ENCODE assay signal across 11 cellular contexts in the genomic region with DNA sequence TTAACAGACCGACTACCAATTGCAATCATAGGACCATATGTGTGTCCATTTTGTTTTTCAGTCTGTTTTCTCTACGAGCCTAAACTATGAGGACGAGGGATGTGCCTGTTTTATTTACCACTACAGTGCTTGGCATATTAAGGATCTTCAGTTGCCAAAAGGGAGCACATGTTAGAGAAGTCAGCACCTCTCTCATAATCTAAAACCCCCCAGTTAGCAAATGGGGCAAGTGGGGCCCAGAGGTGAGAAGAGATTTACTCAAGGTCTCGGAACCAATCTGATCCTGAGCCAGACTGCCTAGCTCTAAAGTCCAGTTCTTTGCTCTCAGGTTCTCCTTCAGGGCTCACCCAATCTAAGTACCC. TPM values are rescaled to one million over a fixed set of nuclear protein-coding genes. Genes with fewer than 3 reads are reported as not detected.
DNase-seq lines count a peak whose midpoint lies in the region; ATAC-seq, FAIRE-seq and TF ChIP-seq lines count a peak whose summit lies in the region.
"Had no signal": no experiment of that assay in that cellular context is flagged by ENCODE, and none has a peak within 500 bp of the region (broad histone marks: within the 10 kb centered on the region; RNA-seq: fewer than 3 reads in every experiment).

No MANE protein-coding gene starts in this region.

- no peak overlapping the region for H3K4me2 ChIP-seq in GM23248 (ENCODE audit: unreplicated experiment)

- CTCF ChIA-PET in HEK293 (lab: Yijun Ruan, JAX), result no interaction called here

- no peaks in the 10 kb centered on the region for H3K9me2 ChIP-seq in GM23248 (ENCODE audit: insufficient read depth)

- no peak for ATAC-seq in GM21515 (IDR thresholded peaks at IDR 0.05; ENCODE audit: unreplicated experiment)

- DNase-seq in CD14-positive monocyte (ENCODE audit: low spot score) (no peak), bronchial epithelial cell (ENCODE audit: low read depth) (no peak), neural crest cell (ENCODE audit: low read depth, low spot score) (no peak), GM23248 (no peak), DMS114 treated with DMSO at 0.1 percent for 48 hours (lab: John Stamatoyannopoulos, UW; ENCODE audit: unreplicated experiment) (no peak), small intestine (no peak)
- DNase-seq: NCI-H1694 treated with DMSO at 0.1 percent for 48 hours had no signal

- H3K4me3 ChIP-seq in HEK293 (ENCODE audit: low read depth, low read length), result no peak overlapping the region
- no peak overlapping the region for H3K4me3 ChIP-seq in bronchial epithelial cell (ENCODE audit: low read depth, low read length)
- H3K4me3 ChIP-seq in GM23248, result no peak overlapping the region
- no peak overlapping the region for H3K4me3 ChIP-seq in small intestine (ENCODE audit: low read depth in 1 of 2, low read length in 2 of 2)

- FAIRE-seq in bronchial epithelial cell (lab: Jason Lieb, UNC), result peak; percentile 62
- no peak for FAIRE-seq in small intestine (lab: Jason Lieb, UNC)

- H3K4me3 Mint-ChIP-seq in CD14-positive monocyte, result peak overlapping the region; percentile 76 to 93
- peak overlapping the region; percentile 83 for H3K4me3 Mint-ChIP-seq in neural crest cell

- peaks cover 8% of the 10 kb centered on the region for H3F3A ChIP-seq in GM23248 (ENCODE audit: insufficient read depth)

- H4K20me1 ChIP-seq in GM23248 (ENCODE audit: insufficient read depth), result no peaks in the 10 kb centered on the region

- 46 to 50% methylated on average over 4 of the region's 4 CpGs for WGBS in GM23248 (ENCODE audit: low coverage in 1 of 2, low lambda C conversion rate in 2 of 2, missing lambda C conversion rate in 2 of 2), 2 experiments
- 67 to 73% (median 71%) methylated on average over 4 of the region's 4 CpGs for WGBS in small intestine, 3 donors

- H3K9me3 ChIP-seq in HEK293 (ENCODE audit: control insufficient read depth, insufficient read depth, low read depth, low read length), result no peaks in the 10 kb centered on the region
- H3K9me3 ChIP-seq in GM23248 (ENCODE audit: low read depth), result no peaks in the 10 kb centered on the region
- no peaks in the 10 kb centered on the region for H3K9me3 ChIP-seq in small intestine (ENCODE audit: control insufficient read depth, low read depth)
- H3K9me3 ChIP-seq: left lung, psoas muscle had no signal

- peak overlapping the region in 1 of 7 donors; percentile 54 for H3K27ac Mint-ChIP-seq in CD14-positive monocyte
- no peak overlapping the region for H3K27ac Mint-ChIP-seq in neural crest cell (ENCODE audit: unreplicated experiment)

- intact Hi-C loops in CD14-positive monocyte (cut with micrococcal nuclease), result no loop called here

- H3K27ac ChIP-seq in HEK293 (ENCODE audit: extremely low read depth, low read depth, low read length), result no peak overlapping the region
- H3K27ac ChIP-seq in GM23248, result no peak overlapping the region
- no peak overlapping the region for H3K27ac ChIP-seq in small intestine (ENCODE audit: low read depth in 1 of 2, low read length in 1 of 2)
- H3K27ac ChIP-seq: left lung, psoas muscle had no signal

- POLR2A ChIA-PET in HEK293 (lab: Yijun Ruan, JAX), result interaction anchor here (1.9 kb wide), 1 partner anchor 31 kb away, joined by 4 read pairs; a partner anchor contains a TSS

- H3K79me2 ChIP-seq in GM23248 (ENCODE audit: insufficient read depth), result no peaks in the 10 kb centered on the region

- TF ChIP-seq CTCF in CD14-positive monocyte (IDR thresholded peaks at IDR 0.05), result no peak
- TF ChIP-seq CTCF in HEK293 (tag by site-specific recombination; IDR thresholded peaks at IDR 0.05), result no peak
- no peak for TF ChIP-seq CTCF in bronchial epithelial cell (IDR thresholded peaks at IDR 0.05; ENCODE audit: insufficient read depth, low read length, severe bottlenecking)
- TF ChIP-seq CTCF in neural crest cell (conservative IDR thresholded peaks at IDR 0.05), result no peak

- H3K36me3 ChIP-seq in HEK293 (ENCODE audit: control insufficient read depth in 2 of 2, insufficient read depth in 1 of 2, low read length in 2 of 2), result no peaks in the 10 kb centered on the region
- no peaks in the 10 kb centered on the region for H3K36me3 ChIP-seq in bronchial epithelial cell (ENCODE audit: control insufficient read depth, insufficient read depth, low read length)
- no peaks in the 10 kb centered on the region for H3K36me3 ChIP-seq in GM23248 (ENCODE audit: low read depth)
- no peaks in the 10 kb centered on the region for H3K36me3 ChIP-seq in small intestine (ENCODE audit: control insufficient read depth in 2 of 2, insufficient read depth in 2 of 2, low read length in 2 of 2)
- H3K36me3 ChIP-seq: left lung had no signal

- H3K4me1 Mint-ChIP-seq in CD14-positive monocyte (peaks cover 15% of the 10 kb centered on the region), neural crest cell (peaks cover 27% of the 10 kb centered on the region)

- H3K9me3 Mint-ChIP-seq in CD14-positive monocyte (peaks cover 0 to 13% (median 9%) of the 10 kb centered on the region in 7 donors), neural crest cell (no peaks in the 10 kb centered on the region)

- in situ Hi-C loops in GM23248 (cut with MboI), result no loop called here

- no peak overlapping the region for H2AFZ ChIP-seq in GM23248

- H3K9ac ChIP-seq in GM23248, result no peak overlapping the region

- peaks cover 55 to 60% (median 57%) of the 10 kb centered on the region in 3 donors for H3K27me3 Mint-ChIP-seq in CD14-positive monocyte (ENCODE audit: low read depth in 3 of 3)
- peaks cover 42% of the 10 kb centered on the region for H3K27me3 Mint-ChIP-seq in neural crest cell (ENCODE audit: low read depth)

- H3K36me3 Mint-ChIP-seq in CD14-positive monocyte, result peaks cover 3 to 12% of the 10 kb centered on the region in 2 donors
- H3K36me3 Mint-ChIP-seq in neural crest cell (ENCODE audit: low read depth), result peaks cover under 1% of the 10 kb centered on the region

- H3K4me1 ChIP-seq in HEK293 (ENCODE audit: control insufficient read depth, insufficient read depth, low read length), result no peaks in the 10 kb centered on the region; the same call in 1 of the 2 replicates
- H3K4me1 ChIP-seq in GM23248 (ENCODE audit: insufficient read depth), result no peaks in the 10 kb centered on the region
- peaks cover 0 to 3% of the 10 kb centered on the region in 2 donors for H3K4me1 ChIP-seq in small intestine (ENCODE audit: control insufficient read depth in 2 of 2, insufficient read depth in 1 of 2, low read depth in 1 of 2, low read length in 1 of 2)

- H3K27me3 ChIP-seq in bronchial epithelial cell (ENCODE audit: control insufficient read depth, insufficient read depth, low read length) (peaks cover 13% of the 10 kb centered on the region), GM23248 (replicated peaks; ENCODE audit: insufficient read depth) (peaks cover 20% of the 10 kb centered on the region), small intestine (ENCODE audit: control insufficient read depth in 2 of 2, insufficient read depth in 2 of 2, low read length in 2 of 2) (no peaks in the 10 kb centered on the region)

TF ChIP-seq in HEK293, 187 proteins besides CTCF, POLR2A, EP300 and RAD21:
- TF ChIP-seq ZNF121 (tag by site-specific recombination; IDR thresholded peaks at IDR 0.05), result no peak
- peak; percentile 60 for TF ChIP-seq ZNF335 (tag by site-specific recombination; conservative IDR thresholded peaks at IDR 0.05)
- no peak for TF ChIP-seq ZNF521 (tag by site-specific recombination; IDR thresholded peaks at IDR 0.05)
- no peak for TF ChIP-seq ZNF423 (tag by site-specific recombination; IDR thresholded peaks at IDR 0.05)

RNA-seq across cellular contexts. Expression of a gene that starts 0.6 kb away (rescaled TPM):
- under 1 TPM; 0.33 to 0.43 TPM for polyA plus RNA-seq in CD14-positive monocyte
- 1.8 and 3.4 TPM in 2 replicates for total RNA-seq in bronchial epithelial cell
- total RNA-seq in neural crest cell, result 70.8 and 74.0 TPM in 2 replicates
- 0.89 and 2.5 TPM in 2 replicates for total RNA-seq in GM23248 (2014; rRNA removed; shearing (Covaris generic))
- 1.2 and 1.8 TPM in 2 replicates for polyA plus RNA-seq in GM23248 (2016; fragmentation: Nextera tagmentation; extraction: Ambion mirVana)
- polyA plus RNA-seq in small intestine, result 10 to 100 TPM in 1 of 3 donors, 1 to 10 TPM in 2; 1.6 to 17.0 (median 3.8) TPM

RNA-seq across cellular contexts. Expression of a gene that starts 30.2 kb away (rescaled TPM):
- polyA plus RNA-seq in CD14-positive monocyte, result under 1 TPM; 0.66 to 0.90 TPM
- total RNA-seq in bronchial epithelial cell, result 8.3 and 16.6 TPM in 2 replicates
- 223 and 228 TPM in 2 replicates for total RNA-seq in neural crest cell
- total RNA-seq in GM23248 (2014; rRNA removed; shearing (Covaris generic)), result 30.3 and 36.4 TPM in 2 replicates
- 14.4 and 14.7 TPM in 2 replicates for polyA plus RNA-seq in GM23248 (2016; fragmentation: Nextera tagmentation; extraction: Ambion mirVana)
- 10 to 100 TPM in 1 of 3 donors, 1 to 10 TPM in 2; 2.2 to 22.7 (median 4.3) TPM for polyA plus RNA-seq in small intestine

RNA-seq across cellular contexts. Expression of a gene that starts 37.9 kb away (rescaled TPM):
- polyA plus RNA-seq in CD14-positive monocyte (10 to 100 TPM; 20.2 to 23.4 TPM), GM23248 (2016; fragmentation: Nextera tagmentation; extraction: Ambion mirVana) (42.8 and 45.4 TPM in 2 replicates), small intestine (10 to 100 TPM; 23.7 to 25.9 (median 25.4) TPM)
- total RNA-seq in bronchial epithelial cell (27.5 and 38.4 TPM in 2 replicates), neural crest cell (27.2 and 27.4 TPM in 2 replicates)
- total RNA-seq in GM23248 (2014; rRNA removed; shearing (Covaris generic)), result 56.1 and 65.1 TPM in 2 replicates

RNA-seq across cellular contexts. Expression of a gene that starts 44.3 kb away (rescaled TPM):
- polyA plus RNA-seq in CD14-positive monocyte (100 to 1,000 TPM; 107 to 118 TPM), GM23248 (2016; fragmentation: Nextera tagmentation; extraction: Ambion mirVana) (20.4 and 20.9 TPM in 2 replicates), small intestine (10 to 100 TPM; 22.7 to 49.4 (median 37.6) TPM)
- total RNA-seq in bronchial epithelial cell (4.7 and 5.8 TPM in 2 replicates), neural crest cell (6.8 and 7.2 TPM in 2 replicates)
- 7.8 and 8.9 TPM in 2 replicates for total RNA-seq in GM23248 (2014; rRNA removed; shearing (Covaris generic))

Comparison
In these comparisons a context has a peak if more than half of its experiments do, and no peak if none do; other contexts are left out.
1. RNA of a gene that starts 0.6 kb away (total RNA-seq): 70.8 to 74.0 TPM in neural crest cell; 1.8 to 3.4 TPM in bronchial epithelial cell and 0.89 to 2.5 TPM in GM23248; every median in the first group is over 10 times any median in the second.